In the genomic region with DNA sequence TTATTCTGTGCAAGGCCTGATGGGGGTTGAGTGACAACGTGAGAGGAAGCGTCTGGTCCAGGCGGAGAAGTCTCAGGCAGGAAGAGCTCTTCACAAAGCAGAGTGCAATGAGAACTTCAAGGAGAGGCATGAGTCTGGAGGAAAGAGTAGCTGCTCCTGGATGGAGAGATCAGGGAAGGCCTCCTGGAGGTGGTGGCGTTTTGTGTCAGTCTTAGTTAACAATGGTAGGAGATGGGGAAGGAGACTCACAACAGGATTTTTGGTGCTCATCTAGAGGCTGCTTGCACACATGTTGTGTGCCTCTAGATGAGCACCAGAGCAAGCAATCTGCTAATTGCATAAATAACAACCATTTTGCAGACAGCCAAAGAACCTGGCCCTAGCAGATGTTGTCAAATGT, we compare ENCODE assay signal across 35 cellular contexts.
"Had no signal": no experiment of that assay in that cellular context is flagged by ENCODE, and none has a peak within 500 bp of the region (broad histone marks: within the 10 kb centered on the region; RNA-seq: fewer than 3 reads in every experiment).

No MANE protein-coding gene starts in this region.

- DNase-seq: Karpas-422, Kasumi-1, MG63, MM.1S, MV-4-11, NCI-H1048, NCI-H1092, NCI-H1092 treated with DMSO at 0.1 percent for 48 hours, NCI-H1105, NCI-H1105 treated with DMSO at 0.1 percent for 48 hours, NCI-H1417, NCI-H1417 treated with DMSO at 0.1 percent for 48 hours, NCI-H1436, NCI-H1436 treated with DMSO at 0.1 percent for 48 hours, NCI-H146, NCI-H1694, NCI-H1694 treated with DMSO at 0.1 percent for 48 hours, NCI-H187, NCI-H187 treated with DMSO at 0.1 percent for 48 hours, NCI-H1930, NCI-H2029, NCI-H2029 treated with DMSO at 0.1 percent for 48 hours, NCI-H2081, NCI-H2081 treated with DMSO at 0.1 percent for 48 hours, NCI-H2107, NCI-H2171, NCI-H2171 treated with DMSO at 0.1 percent for 48 hours, NCI-H2227 treated with DMSO at 0.1 percent for 48 hours, NCI-H226, NCI-H345, NCI-H446, NCI-H446 treated with DMSO at 0.1 percent for 48 hours, NCI-H510A, NCI-H510A treated with DMSO at 0.1 percent for 48 hours had no signal

- H3K27ac ChIP-seq: KMS-11 had no signal

- H3K4me2 ChIP-seq: KMS-11 had no signal

- H3K9me3 ChIP-seq: MG63 had no signal

- H3K27me3 ChIP-seq: MG63 had no signal

- H3K9ac ChIP-seq: KMS-11 had no signal

- H3K4me3 ChIP-seq: MG63 had no signal

- H3K36me3 ChIP-seq: MG63 had no signal
